ENCODE assay signal across 1 cellular context in the genomic region with DNA sequence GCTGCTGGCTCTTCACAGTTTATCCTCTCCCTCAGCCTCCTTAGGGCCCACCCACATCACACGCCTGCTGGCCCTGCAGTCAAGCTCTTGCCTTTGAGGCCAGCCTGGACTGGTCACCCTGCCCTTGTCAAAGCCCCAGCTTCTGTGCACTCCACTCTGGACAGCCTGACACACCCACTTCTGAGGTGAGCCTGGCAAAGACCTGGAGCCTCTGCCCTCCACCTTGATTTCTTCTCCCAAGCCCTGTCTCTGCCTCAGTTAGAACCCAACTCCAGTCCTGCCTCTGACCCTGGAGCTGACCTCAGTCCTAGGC.
TF ChIP-seq lines count a peak whose summit lies in the region.

No MANE protein-coding gene starts in this region.

TF ChIP-seq in IMR-90, 13 proteins besides CTCF, POLR2A, EP300 and RAD21:
- TF ChIP-seq FOS (IDR thresholded peaks at IDR 0.05; ENCODE audit: low read depth, low read length) = no peak
- TF ChIP-seq, protein P1, sequence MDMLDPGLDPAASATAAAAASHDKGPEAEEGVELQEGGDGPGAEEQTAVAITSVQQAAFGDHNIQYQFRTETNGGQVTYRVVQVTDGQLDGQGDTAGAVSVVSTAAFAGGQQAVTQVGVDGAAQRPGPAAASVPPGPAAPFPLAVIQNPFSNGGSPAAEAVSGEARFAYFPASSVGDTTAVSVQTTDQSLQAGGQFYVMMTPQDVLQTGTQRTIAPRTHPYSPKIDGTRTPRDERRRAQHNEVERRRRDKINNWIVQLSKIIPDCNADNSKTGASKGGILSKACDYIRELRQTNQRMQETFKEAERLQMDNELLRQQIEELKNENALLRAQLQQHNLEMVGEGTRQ (IDR thresholded peaks at IDR 0.05; ENCODE audit: low read depth, low read length) = no peak
- no peak for TF ChIP-seq MXI1 (IDR thresholded peaks at IDR 0.05; ENCODE audit: borderline replicate concordance, low read depth, low read length)
- TF ChIP-seq, protein P2, sequence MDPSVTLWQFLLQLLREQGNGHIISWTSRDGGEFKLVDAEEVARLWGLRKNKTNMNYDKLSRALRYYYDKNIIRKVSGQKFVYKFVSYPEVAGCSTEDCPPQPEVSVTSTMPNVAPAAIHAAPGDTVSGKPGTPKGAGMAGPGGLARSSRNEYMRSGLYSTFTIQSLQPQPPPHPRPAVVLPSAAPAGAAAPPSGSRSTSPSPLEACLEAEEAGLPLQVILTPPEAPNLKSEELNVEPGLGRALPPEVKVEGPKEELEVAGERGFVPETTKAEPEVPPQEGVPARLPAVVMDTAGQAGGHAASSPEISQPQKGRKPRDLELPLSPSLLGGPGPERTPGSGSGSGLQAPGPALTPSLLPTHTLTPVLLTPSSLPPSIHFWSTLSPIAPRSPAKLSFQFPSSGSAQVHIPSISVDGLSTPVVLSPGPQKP (IDR thresholded peaks at IDR 0.05; ENCODE audit: borderline replicate concordance, low read depth, low read length) = no peak
- TF ChIP-seq CHD1 (IDR thresholded peaks at IDR 0.05; ENCODE audit: low read depth, low read length) = no peak
- TF ChIP-seq RCOR1 (IDR thresholded peaks at IDR 0.05; ENCODE audit: insufficient replicate concordance, low read length) = no peak
- TF ChIP-seq RFX5 (IDR thresholded peaks at IDR 0.05; ENCODE audit: low read depth, low read length) = no peak
- no peak for TF ChIP-seq SMC3 (IDR thresholded peaks at IDR 0.05; ENCODE audit: low read depth, low read length)
- no peak for TF ChIP-seq MAZ (IDR thresholded peaks at IDR 0.05; ENCODE audit: borderline replicate concordance, low read depth, low read length)
- no peak for TF ChIP-seq NFE2L2 (IDR thresholded peaks at IDR 0.05; ENCODE audit: low read depth, low read length)
- no peak for TF ChIP-seq BHLHE40 (IDR thresholded peaks at IDR 0.05; ENCODE audit: low read depth, low read length)
- TF ChIP-seq MAFK (IDR thresholded peaks at IDR 0.05; ENCODE audit: low read depth, low read length) = no peak
- TF ChIP-seq CEBPB (IDR thresholded peaks at IDR 0.05; ENCODE audit: low read depth, low read length) = no peak
